Comparison of ENCODE assay signal across 15 cellular contexts in genomic region chr20:63178445-63178818, GRCh38. TPM values are rescaled to one million over a fixed set of nuclear protein-coding genes. Genes with fewer than 3 reads are reported as not detected.
DNase-seq lines count a peak whose midpoint lies in the region; ATAC-seq and TF ChIP-seq lines count a peak whose summit lies in the region.
"Had no signal": no experiment of that assay in that cellular context is flagged by ENCODE, and none has a peak within 500 bp of the region (broad histone marks: within the 10 kb centered on the region; RNA-seq: fewer than 3 reads in every experiment).

No MANE protein-coding gene starts in this region.

- H3K4me3 ChIP-seq in heart left ventricle: peak overlapping the region in 9 of 12 donors; percentile 8 to 43 (median 24)
- H3K4me3 ChIP-seq in iPS-18c (ENCODE audit: insufficient read depth, low read depth, low read length): peak overlapping the region; percentile 62
- peak overlapping the region; percentile 27 for H3K4me3 ChIP-seq in thoracic aorta
- H3K4me3 ChIP-seq: body of pancreas had no signal

- H3K27ac ChIP-seq in heart left ventricle (no peak overlapping the region), VCaP (peak overlapping the region; percentile 20; the same call in 1 of the 2 replicates), thoracic aorta (no peak overlapping the region)
- H3K27ac ChIP-seq: body of pancreas, prostate gland had no signal

- H3K9me3 ChIP-seq in heart left ventricle: no peaks in the 10 kb centered on the region
- H3K9me3 ChIP-seq in iPS-18c (ENCODE audit: control insufficient read depth, insufficient read depth, low read length): peaks cover 5% of the 10 kb centered on the region
- H3K9me3 ChIP-seq in thoracic aorta: no peaks in the 10 kb centered on the region
- H3K9me3 ChIP-seq: body of pancreas, prostate gland had no signal

- DNase-seq in heart left ventricle (no peak), cardiac septum (ENCODE audit: low spot score) (no peak), thoracic aorta (ENCODE audit: low spot score) (no peak), epidermal melanocyte (ENCODE audit: insufficient read length, low spot score) (no peak), NCI-H510A (lab: John Stamatoyannopoulos, UW) (no peak), hepatic stellate cell (ENCODE audit: low spot score) (no peak)
- DNase-seq: NCI-H1436 treated with DMSO at 0.1 percent for 48 hours; NK-92 treated with Interleukin-12 subunit alpha and Interleukin-12 subunit beta, amount 100 ng/mL, for 24 hours; stimulated activated CD4-positive, alpha-beta T cell treated with anti-CD3 and anti-CD28 coated beads, Interleukin-4, amount 100 ng/mL, for 1 hour; T1000 had no signal

- H3K4me1 ChIP-seq in heart left ventricle (peaks cover 0 to 41% (median 18%) of the 10 kb centered on the region in 12 donors), thoracic aorta (ENCODE audit: control insufficient read depth in 1 of 2, low read depth in 2 of 2) (peaks cover 4 to 31% of the 10 kb centered on the region in 2 donors)

- TF ChIP-seq CTCF in heart left ventricle (IDR thresholded peaks at IDR 0.05) (no peak), VCaP (conservative IDR thresholded peaks at IDR 0.05) (no peak), thoracic aorta (IDR thresholded peaks at IDR 0.05) (no peak)

- H3K36me3 ChIP-seq in heart left ventricle (no peaks in the 10 kb centered on the region), thoracic aorta (no peaks in the 10 kb centered on the region)
- H3K36me3 ChIP-seq: prostate gland had no signal

- 0 to 5% (median 1%) methylated on average over 4 to 48 of the region's 48 CpGs for WGBS in heart left ventricle, 4 donors

- peaks cover 68 to 97% (median 80%) of the 10 kb centered on the region in 9 donors for H3K27me3 ChIP-seq in heart left ventricle
- H3K27me3 ChIP-seq in thoracic aorta (replicated peaks; ENCODE audit: insufficient read depth): peaks cover 18% of the 10 kb centered on the region

- intact Hi-C loops in heart left ventricle (cut with DNase I) (loop anchor here (1.0 to 10.0 kb wide), 5 partner anchors 44 to 124 kb away; no protein-coding TSS in a partner anchor), cardiac septum (cut with DNase I) (loop anchor here (2.0 kb wide), 1 partner anchor 122 kb away; no protein-coding TSS in a partner anchor)

- TF ChIP-seq POLR2A in heart left ventricle (IDR thresholded peaks at IDR 0.05): no peak

- ATAC-seq in heart left ventricle (no peak), thoracic aorta (ENCODE audit: insufficient number of reproducible peaks, low FRiP score, low read depth) (no peak)
- ATAC-seq: body of pancreas had no signal

RNA-seq across cellular contexts. Expression of gene YTHDF1, which starts 37.5 kb away (rescaled TPM):
- total RNA-seq in heart left ventricle (10 to 100 TPM; 21.4 to 38.2 (median 22.6) TPM), cardiac septum (23.1 TPM), thoracic aorta (10 to 100 TPM; 21.8 to 31.8 TPM)
- 10 to 100 TPM; 14.7 to 20.2 TPM for polyA plus RNA-seq in heart left ventricle

RNA-seq across cellular contexts. Expression of gene BIRC7, which starts 57.3 kb away (rescaled TPM):
- 1 to 10 TPM in 2 of 9 donors, under 1 TPM in 4, not detected in 3; 0.20 to 5.6 (median 0.50) TPM for total RNA-seq in heart left ventricle
- not detected for polyA plus RNA-seq in heart left ventricle
- total RNA-seq in cardiac septum: 1.1 TPM
- not detected for total RNA-seq in thoracic aorta
- total RNA-seq: body of pancreas, prostate gland had no signal
- polyA plus RNA-seq: IgD-negative memory B cell had no signal
